In genomic region chr2:27647289-27647688, GRCh38 we compare ENCODE assay signal across 22 cellular contexts. TPM values are rescaled to one million over a fixed set of nuclear protein-coding genes. Genes with fewer than 3 reads are reported as not detected.
DNase-seq lines count a peak whose midpoint lies in the region; ATAC-seq and TF ChIP-seq lines count a peak whose summit lies in the region.
"Had no signal": no experiment of that assay in that cellular context is flagged by ENCODE, and none has a peak within 500 bp of the region (broad histone marks: within the 10 kb centered on the region; RNA-seq: fewer than 3 reads in every experiment).

No MANE protein-coding gene starts in this region.

- no peak for DNase-seq in stimulated activated naive CD8-positive, alpha-beta T cell treated with anti-CD3 and anti-CD28 coated beads, Interleukin-15, amount 100 ng/mL, for 72 hours
- DNase-seq in M059J (ENCODE audit: low read depth): peak; percentile 17
- DNase-seq in choroid plexus epithelial cell (ENCODE audit: low read depth): peak; percentile 51
- no peak for DNase-seq in NCI-H2029 treated with DMSO at 0.1 percent for 48 hours (lab: John Stamatoyannopoulos, UW)
- no peak for DNase-seq in NCI-H524 (lab: John Stamatoyannopoulos, UW)
- DNase-seq in endothelial cell (ENCODE audit: low spot score): no peak
- DNase-seq: activated B cell treated with CpG ODN at 0.5 μM for 24 hours; activated CD4-positive, alpha-beta memory T cell treated with anti-CD3 and anti-CD28 coated beads for 36 hours; activated T-cell treated with anti-CD3 and anti-CD28 coated beads, Interleukin-2, amount 50 U/mL, for 48 hours; DMS53; hippocampal formation; KBM-7; left ventricle myocardium superior; NCI-H2171; NCI-H524 treated with DMSO at 0.1 percent for 48 hours; posterior cingulate gyrus; right lobe of liver; T-helper 9 cell; uterus had no signal

- peaks cover 67% of the 10 kb centered on the region for H3K36me3 Mint-ChIP-seq in stimulated activated naive CD8-positive, alpha-beta T cell treated with anti-CD3 and anti-CD28 coated beads, Interleukin-15, Interleukin-2, amounts not matched to agents 100 ng/mL and 50 ng/mL, for 24 hours (ENCODE audit: low read depth)
- peaks cover 24% of the 10 kb centered on the region for H3K36me3 Mint-ChIP-seq in endothelial cell (ENCODE audit: low read depth, unreplicated experiment)

- H3K9me3 Mint-ChIP-seq in stimulated activated naive CD8-positive, alpha-beta T cell treated with anti-CD3 and anti-CD28 coated beads, Interleukin-15, Interleukin-2, amounts not matched to agents 100 ng/mL and 50 ng/mL, for 24 hours: no peaks in the 10 kb centered on the region
- no peaks in the 10 kb centered on the region for H3K9me3 Mint-ChIP-seq in stimulated activated naive CD8-positive, alpha-beta T cell treated with anti-CD3 and anti-CD28 coated beads, Interleukin-15, amount 100 ng/mL, for 72 hours
- no peaks in the 10 kb centered on the region for H3K9me3 Mint-ChIP-seq in endothelial cell (ENCODE audit: unreplicated experiment)
- H3K9me3 Mint-ChIP-seq: activated B cell treated with CpG ODN at 0.5 μM for 24 hours; activated CD4-positive, alpha-beta memory T cell treated with anti-CD3 and anti-CD28 coated beads for 36 hours had no signal

- no peaks in the 10 kb centered on the region for H3K27me3 Mint-ChIP-seq in stimulated activated naive CD8-positive, alpha-beta T cell treated with anti-CD3 and anti-CD28 coated beads, Interleukin-15, Interleukin-2, amounts not matched to agents 100 ng/mL and 50 ng/mL, for 24 hours
- no peaks in the 10 kb centered on the region for H3K27me3 Mint-ChIP-seq in stimulated activated naive CD8-positive, alpha-beta T cell treated with anti-CD3 and anti-CD28 coated beads, Interleukin-15, amount 100 ng/mL, for 72 hours
- no peaks in the 10 kb centered on the region for H3K27me3 Mint-ChIP-seq in endothelial cell (ENCODE audit: unreplicated experiment)
- H3K27me3 Mint-ChIP-seq: activated B cell treated with CpG ODN at 0.5 μM for 24 hours; activated CD4-positive, alpha-beta memory T cell treated with anti-CD3 and anti-CD28 coated beads for 36 hours had no signal

- no peak overlapping the region for H3K4me3 Mint-ChIP-seq in stimulated activated naive CD8-positive, alpha-beta T cell treated with anti-CD3 and anti-CD28 coated beads, Interleukin-15, Interleukin-2, amounts not matched to agents 100 ng/mL and 50 ng/mL, for 24 hours
- no peak overlapping the region for H3K4me3 Mint-ChIP-seq in stimulated activated naive CD8-positive, alpha-beta T cell treated with anti-CD3 and anti-CD28 coated beads, Interleukin-15, amount 100 ng/mL, for 72 hours
- H3K4me3 Mint-ChIP-seq in endothelial cell (ENCODE audit: unreplicated experiment): no peak overlapping the region
- H3K4me3 Mint-ChIP-seq: activated B cell treated with CpG ODN at 0.5 μM for 24 hours; activated CD4-positive, alpha-beta memory T cell treated with anti-CD3 and anti-CD28 coated beads for 36 hours had no signal

- TF ChIP-seq CTCF in choroid plexus epithelial cell (conservative IDR thresholded peaks at IDR 0.05; ENCODE audit: low read depth, low read length) (no peak), endothelial cell (IDR thresholded peaks at IDR 0.05; ENCODE audit: unreplicated experiment) (no peak)

- H3K4me1 Mint-ChIP-seq in stimulated activated naive CD8-positive, alpha-beta T cell treated with anti-CD3 and anti-CD28 coated beads, Interleukin-15, Interleukin-2, amounts not matched to agents 100 ng/mL and 50 ng/mL, for 24 hours (ENCODE audit: low read depth): peaks cover 2% of the 10 kb centered on the region
- peaks cover under 1% of the 10 kb centered on the region for H3K4me1 Mint-ChIP-seq in stimulated activated naive CD8-positive, alpha-beta T cell treated with anti-CD3 and anti-CD28 coated beads, Interleukin-15, amount 100 ng/mL, for 72 hours
- H3K4me1 Mint-ChIP-seq in endothelial cell (ENCODE audit: unreplicated experiment): no peaks in the 10 kb centered on the region
- H3K4me1 Mint-ChIP-seq: activated B cell treated with CpG ODN at 0.5 μM for 24 hours had no signal

- peak overlapping the region; percentile 15 for H3K27ac Mint-ChIP-seq in stimulated activated naive CD8-positive, alpha-beta T cell treated with anti-CD3 and anti-CD28 coated beads, Interleukin-15, Interleukin-2, amounts not matched to agents 100 ng/mL and 50 ng/mL, for 24 hours
- no peak overlapping the region for H3K27ac Mint-ChIP-seq in stimulated activated naive CD8-positive, alpha-beta T cell treated with anti-CD3 and anti-CD28 coated beads, Interleukin-15, amount 100 ng/mL, for 72 hours
- H3K27ac Mint-ChIP-seq in endothelial cell (ENCODE audit: unreplicated experiment): no peak overlapping the region
- H3K27ac Mint-ChIP-seq: activated B cell treated with CpG ODN at 0.5 μM for 24 hours had no signal

- ATAC-seq in stimulated activated naive CD8-positive, alpha-beta T cell treated with anti-CD3 and anti-CD28 coated beads, Interleukin-15, amount 100 ng/mL, for 72 hours: no peak
- ATAC-seq in GM19397 (IDR thresholded peaks at IDR 0.05; ENCODE audit: unreplicated experiment): no peak
- ATAC-seq: left ventricle myocardium superior, right lobe of liver had no signal

- no peak overlapping the region for H3K4me3 ChIP-seq in choroid plexus epithelial cell (ENCODE audit: low read depth, low read length)
- H3K4me3 ChIP-seq: right lobe of liver, suprapubic skin, uterus had no signal

RNA-seq across cellular contexts. Expression of gene SUPT7L, which starts 16.1 kb away (rescaled TPM):
- 22.0 and 27.8 TPM in 2 replicates for total RNA-seq in M059J (2014; rRNA removed; shearing (Covaris generic))
- total RNA-seq in endothelial cell (ENCODE audit: unreplicated experiment): 39.1 TPM

RNA-seq across cellular contexts. Expression of gene SLC4A1AP, which starts 16.4 kb away (rescaled TPM):
- total RNA-seq in M059J (2014; rRNA removed; shearing (Covaris generic)): 19.8 and 35.1 TPM in 2 replicates
- 19.8 TPM for total RNA-seq in endothelial cell (ENCODE audit: unreplicated experiment)

RNA-seq across cellular contexts. Expression of gene GPN1, which starts 18.4 kb away (rescaled TPM):
- 39.3 and 44.7 TPM in 2 replicates for total RNA-seq in M059J (2014; rRNA removed; shearing (Covaris generic))
- 39.7 TPM for total RNA-seq in endothelial cell (ENCODE audit: unreplicated experiment)

RNA-seq across cellular contexts. Expression of gene CCDC121, which starts 18.5 kb away (rescaled TPM):
- total RNA-seq in M059J (2014; rRNA removed; shearing (Covaris generic)): 0.42 and 1.4 TPM in 2 replicates
- total RNA-seq in endothelial cell (ENCODE audit: unreplicated experiment): 4.7 TPM

Comparison
In these comparisons a context has a peak if more than half of its experiments do, and no peak if none do; other contexts are left out.
1. DNase-seq: peak in M059J (single experiment) and choroid plexus epithelial cell (single experiment); none in stimulated activated naive CD8-positive, alpha-beta T cell treated with anti-CD3 and anti-CD28 coated beads, Interleukin-15, amount 100 ng/mL, for 72 hours (0 of 2), NCI-H2029 treated with DMSO at 0.1 percent for 48 hours (single experiment), NCI-H524 (0 of 2) and endothelial cell (single experiment).